In genomic region chr1:42801832-42802483, GRCh38 we compare ENCODE assay signal across 18 cellular contexts. TPM values are rescaled to one million over a fixed set of nuclear protein-coding genes. Genes with fewer than 3 reads are reported as not detected.
DNase-seq lines count a peak whose midpoint lies in the region; ATAC-seq and TF ChIP-seq lines count a peak whose summit lies in the region.
"Had no signal": no experiment of that assay in that cellular context is flagged by ENCODE, and none has a peak within 500 bp of the region (broad histone marks: within the 10 kb centered on the region; RNA-seq: fewer than 3 reads in every experiment).

No MANE protein-coding gene starts in this region.

- no peak overlapping the region for H3K23ac ChIP-seq in trophoblast cell (ENCODE audit: low read length)

- H2AFZ ChIP-seq in trophoblast cell (ENCODE audit: insufficient read depth, low read length, poor library complexity), result no peak overlapping the region

- no peak for ATAC-seq in GM18519 (IDR thresholded peaks at IDR 0.05; ENCODE audit: low FRiP score, unreplicated experiment)

- H3K27me3 Mint-ChIP-seq in HFFc6 (ENCODE audit: insufficient read depth), result peaks cover 9% of the 10 kb centered on the region

- no peak overlapping the region for H3K4ac ChIP-seq in trophoblast cell (ENCODE audit: low read depth, low read length)

- no peak overlapping the region for H2BK12ac ChIP-seq in trophoblast cell (ENCODE audit: low read length)

- TF ChIP-seq CTCF in HFFc6 (IDR thresholded peaks at IDR 0.05) (no peak), fibroblast of the aortic adventitia (IDR thresholded peaks at IDR 0.05; ENCODE audit: insufficient read depth, low read length) (no peak), GM13976 (IDR thresholded peaks at IDR 0.05; ENCODE audit: borderline replicate concordance, control extremely low read depth, extremely low read depth, insufficient read depth, missing control alignments) (no peak)

- in situ Hi-C loops in GM13976 (cut with MboI; ENCODE audit: low sequenced_read_pairs, unreplicated experiment), result no loop called here

- DNase-seq in HFFc6 (peak; percentile 25), fibroblast of the aortic adventitia (ENCODE audit: low read depth) (peak; percentile 47), trophoblast cell (peak; percentile 19 to 64), GM13976 (ENCODE audit: low spot score) (no peak), kidney tubule cell (ENCODE audit: low spot score) (no peak), NCI-H226 (no peak)
- DNase-seq: DMS153; KG1; NCI-H1048; NCI-H146; NCI-H2081 treated with DMSO at 0.1 percent for 48 hours; NCI-H2227 treated with DMSO at 0.1 percent for 48 hours; NCI-H69; NK-92 treated with Interleukin-12 subunit alpha and Interleukin-12 subunit beta, amount 100 ng/mL, for 24 hours; OCI-M1 had no signal

- H3K36me3 Mint-ChIP-seq in HFFc6 (ENCODE audit: low read depth), result peaks cover 7% of the 10 kb centered on the region; the same call in 1 of the 2 replicates

- peaks cover 0 to 6% of the 10 kb centered on the region in 2 experiments for H3K4me1 ChIP-seq in trophoblast cell (ENCODE audit: control insufficient read depth in 1 of 2, insufficient read depth in 2 of 2, low read length in 2 of 2)

- peaks cover 21% of the 10 kb centered on the region for H3K4me1 Mint-ChIP-seq in HFFc6 (ENCODE audit: low read depth)

- no peak overlapping the region for H2AK5ac ChIP-seq in trophoblast cell (ENCODE audit: low read length)

- no peaks in the 10 kb centered on the region for H3K79me2 ChIP-seq in trophoblast cell (ENCODE audit: control insufficient read depth, insufficient read depth, low read length, poor library complexity)

- H3K14ac ChIP-seq in trophoblast cell (ENCODE audit: low read length), result no peak overlapping the region

- no peaks in the 10 kb centered on the region for H3K9me3 Mint-ChIP-seq in HFFc6

- H2BK120ac ChIP-seq in trophoblast cell (ENCODE audit: insufficient read depth, low read length, poor library complexity), result no peak overlapping the region

- no CpG with 5 or more reads among the region's 8 CpGs for WGBS in trophoblast cell (ENCODE audit: extremely low coverage, insufficient coverage, insufficient read length)

- H4K8ac ChIP-seq in trophoblast cell (ENCODE audit: low read depth, low read length), result no peak overlapping the region

- H3K36me3 ChIP-seq in trophoblast cell (ENCODE audit: control insufficient read depth in 1 of 2, insufficient read depth in 2 of 2, low read length in 2 of 2), result peaks cover 0 to 2% of the 10 kb centered on the region in 2 experiments

- no peak overlapping the region for H3K18ac ChIP-seq in trophoblast cell (ENCODE audit: low read length)

- no peak overlapping the region for H3K4me3 Mint-ChIP-seq in HFFc6

- no peaks in the 10 kb centered on the region for H3K27me3 ChIP-seq in trophoblast cell (ENCODE audit: insufficient read depth, low read length)

- no peaks in the 10 kb centered on the region for H3K9me3 ChIP-seq in trophoblast cell (ENCODE audit: insufficient read depth, low read depth, low read length)

- no peak overlapping the region for H3K9ac ChIP-seq in trophoblast cell (ENCODE audit: low read length)

- H3K27ac Mint-ChIP-seq in HFFc6, result no peak overlapping the region; the same call in none of the 2 replicates

- H3K4me3 ChIP-seq in fibroblast of the aortic adventitia (ENCODE audit: low read depth, low read length), result no peak overlapping the region
- no peak overlapping the region for H3K4me3 ChIP-seq in trophoblast cell (ENCODE audit: low read depth, low read length)

- H3K27ac ChIP-seq in trophoblast cell (ENCODE audit: low read depth, low read length), result no peak overlapping the region
- H3K27ac ChIP-seq: C4-2B had no signal

- H3K4me2 ChIP-seq in trophoblast cell (ENCODE audit: low read length), result no peak overlapping the region

- no peak overlapping the region for H4K91ac ChIP-seq in trophoblast cell (ENCODE audit: low read depth, low read length)

- no peaks in the 10 kb centered on the region for H3K79me1 ChIP-seq in trophoblast cell (ENCODE audit: low read length)

- no peak overlapping the region for H2BK5ac ChIP-seq in trophoblast cell (ENCODE audit: low read depth, low read length, poor library complexity)

- H4K12ac ChIP-seq in trophoblast cell (ENCODE audit: low read depth, low read length), result no peak overlapping the region

RNA-seq across cellular contexts. Expression of gene ERMAP, which starts 15.0 kb away (rescaled TPM):
- total RNA-seq in HFFc6 (2021; fragmentation: NEBNext Ultra II Directional; extraction: Animal tissue kit (Norgen Biotek cat#: 25700)), result 10 to 100 TPM in 3 of 6 experiments, 1 to 10 TPM in 3; 8.9 to 12.3 (median 10.4) TPM
- 9.3 and 16.3 TPM in 2 replicates for total RNA-seq in fibroblast of the aortic adventitia (ENCODE audit: low replicate concordance)
- 2.9 and 3.2 TPM in 2 replicates for polyA plus RNA-seq in trophoblast cell (2013)

RNA-seq across cellular contexts. Expression of gene SVBP, which starts 15.2 kb away (rescaled TPM):
- 10 to 100 TPM in 5 of 6 experiments, 1 to 10 TPM in 1; 9.6 to 17.8 (median 14.7) TPM for total RNA-seq in HFFc6 (2021; fragmentation: NEBNext Ultra II Directional; extraction: Animal tissue kit (Norgen Biotek cat#: 25700))
- 18.9 and 32.1 TPM in 2 replicates for total RNA-seq in fibroblast of the aortic adventitia (ENCODE audit: low replicate concordance)
- polyA plus RNA-seq in trophoblast cell (2013), result 47.5 and 50.1 TPM in 2 replicates

RNA-seq across cellular contexts. Expression of gene TMEM269, which starts 17.2 kb away (rescaled TPM):
- not detected for total RNA-seq in HFFc6 (2021; fragmentation: NEBNext Ultra II Directional; extraction: Animal tissue kit (Norgen Biotek cat#: 25700))
- 0.09 TPM in 1 of 2 replicates, not detected in the other for total RNA-seq in fibroblast of the aortic adventitia (ENCODE audit: low replicate concordance)
- 0.18 and 0.25 TPM in 2 replicates for polyA plus RNA-seq in trophoblast cell (2013)
- total RNA-seq: SK-MEL-5 had no signal

RNA-seq across cellular contexts. Expression of gene C1orf50, which starts 34.9 kb away (rescaled TPM):
- total RNA-seq in HFFc6 (2021; fragmentation: NEBNext Ultra II Directional; extraction: Animal tissue kit (Norgen Biotek cat#: 25700)), result 1 to 10 TPM; 4.9 to 8.8 (median 6.0) TPM
- total RNA-seq in fibroblast of the aortic adventitia (ENCODE audit: low replicate concordance), result 4.2 and 5.4 TPM in 2 replicates
- polyA plus RNA-seq in trophoblast cell (2013), result 1.8 and 3.0 TPM in 2 replicates

RNA-seq across cellular contexts. Expression of gene P3H1, which starts 35.1 kb away (rescaled TPM):
- 100 to 1,000 TPM; 115 to 169 (median 126) TPM for total RNA-seq in HFFc6 (2021; fragmentation: NEBNext Ultra II Directional; extraction: Animal tissue kit (Norgen Biotek cat#: 25700))
- 75.2 and 213 TPM in 2 replicates for total RNA-seq in fibroblast of the aortic adventitia (ENCODE audit: low replicate concordance)
- 72.4 and 74.8 TPM in 2 replicates for polyA plus RNA-seq in trophoblast cell (2013)

Comparison
In these comparisons a context has a peak if more than half of its experiments do, and no peak if none do; other contexts are left out.
1. DNase-seq: peak in HFFc6 (single experiment), fibroblast of the aortic adventitia (single experiment) and trophoblast cell (2 of 2); none in GM13976 (single experiment), kidney tubule cell (single experiment) and NCI-H226 (single experiment).